ENCODE assay signal across 28 cellular contexts in the genomic region with DNA sequence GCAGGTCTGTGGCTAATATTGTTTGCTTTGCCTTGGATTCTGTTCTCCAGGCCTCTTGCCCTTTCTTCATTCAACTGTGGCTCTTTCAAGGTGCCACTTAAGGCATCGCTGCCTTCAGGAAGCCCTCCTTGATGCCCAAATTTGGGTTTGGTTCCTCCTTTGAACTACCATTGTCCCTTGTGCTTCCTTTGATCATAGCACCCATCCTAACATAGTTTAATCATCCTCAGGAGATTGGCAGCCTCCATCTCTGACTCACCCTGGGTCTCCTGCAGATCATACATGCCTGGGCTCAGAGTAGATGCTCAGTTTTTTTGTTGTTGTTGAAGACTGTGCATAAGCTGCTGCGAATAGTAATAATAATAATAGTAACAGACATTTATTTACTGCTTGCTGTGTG. TPM values are rescaled to one million over a fixed set of nuclear protein-coding genes. Genes with fewer than 3 reads are reported as not detected.
DNase-seq lines count a peak whose midpoint lies in the region; ATAC-seq, FAIRE-seq and TF ChIP-seq lines count a peak whose summit lies in the region.
"Had no signal": no experiment of that assay in that cellular context is flagged by ENCODE, and none has a peak within 500 bp of the region (broad histone marks: within the 10 kb centered on the region; RNA-seq: fewer than 3 reads in every experiment).

No MANE protein-coding gene starts in this region.

- no peak for TF ChIP-seq CTCF in GM12878 (IDR thresholded peaks at IDR 0.05 in 2 of 3, conservative IDR thresholded peaks at IDR 0.05 in 1 of 3; ENCODE audit: control insufficient read depth in 2 of 3, extremely low read depth in 1 of 3, insufficient read depth in 1 of 3, low read depth in 3 of 3, low read length in 3 of 3)
- no peak for TF ChIP-seq CTCF in keratinocyte (optimal IDR thresholded peaks at IDR 0.05 in 1 of 3, IDR thresholded peaks at IDR 0.05 in 1 of 3, conservative IDR thresholded peaks at IDR 0.05 in 1 of 3; ENCODE audit: extremely low read depth in 1 of 3, insufficient read depth in 2 of 3, low read length in 3 of 3)

- H3K9ac ChIP-seq in Karpas-422 (ENCODE audit: low read length): no peak overlapping the region
- H3K9ac ChIP-seq in GM12878 (ENCODE audit: control insufficient read depth, insufficient read depth, low read length): no peak overlapping the region
- no peak overlapping the region for H3K9ac ChIP-seq in keratinocyte (ENCODE audit: control insufficient read depth, extremely low read depth, insufficient read depth, low read length)

- H3K36me3 ChIP-seq in Karpas-422 (ENCODE audit: insufficient read depth, low read length): no peaks in the 10 kb centered on the region
- H3K36me3 ChIP-seq in GM12878 (ENCODE audit: control insufficient read depth in 2 of 2, insufficient read depth in 2 of 2, low read length in 1 of 2): no peaks in the 10 kb centered on the region
- H3K36me3 ChIP-seq in keratinocyte (ENCODE audit: control insufficient read depth in 2 of 2, extremely low read depth in 1 of 2, insufficient read depth in 2 of 2, low read length in 2 of 2): no peaks in the 10 kb centered on the region
- H3K36me3 ChIP-seq: colonic mucosa, thoracic aorta, vagina had no signal

- H3K79me2 ChIP-seq in Karpas-422 (ENCODE audit: low read length) (no peaks in the 10 kb centered on the region), GM12878 (ENCODE audit: control insufficient read depth, insufficient read depth, low read length) (no peaks in the 10 kb centered on the region), keratinocyte (ENCODE audit: control insufficient read depth, insufficient read depth, low read length) (no peaks in the 10 kb centered on the region)

- H3K9me3 ChIP-seq in Karpas-422 (ENCODE audit: low read length) (no peaks in the 10 kb centered on the region), GM12878 (replicated peaks; ENCODE audit: control insufficient read depth, insufficient read depth, low read length) (peaks cover 6% of the 10 kb centered on the region; the same call in 1 of the 3 replicates), keratinocyte (ENCODE audit: control insufficient read depth, low read depth, low read length) (no peaks in the 10 kb centered on the region)
- H3K9me3 ChIP-seq: colonic mucosa, vagina had no signal

- no peaks in the 10 kb centered on the region for H3K9me2 ChIP-seq in Karpas-422 (replicated peaks; ENCODE audit: insufficient read depth, low read length)

- H3K4me1 ChIP-seq in Karpas-422 (ENCODE audit: low read length): peaks cover 21% of the 10 kb centered on the region
- no peaks in the 10 kb centered on the region for H3K4me1 ChIP-seq in GM12878 (ENCODE audit: control insufficient read depth, insufficient read depth, low read length)
- H3K4me1 ChIP-seq in keratinocyte (ENCODE audit: control insufficient read depth, extremely low read depth, insufficient read depth, low read length): peaks cover 7% of the 10 kb centered on the region

- in situ Hi-C loops in GM12878 (cut with MboI): no loop called here

- no peak for TF ChIP-seq EP300 in GM12878 (IDR thresholded peaks at IDR 0.05; ENCODE audit: borderline replicate concordance in 1 of 2, control insufficient read depth in 1 of 2, low read depth in 2 of 2, low read length in 2 of 2)

- H3K9me1 ChIP-seq in keratinocyte (ENCODE audit: control insufficient read depth, extremely low read depth, insufficient read depth, low read length): no peaks in the 10 kb centered on the region

- SMC1A ChIA-PET in GM12878 (lab: Charles Lee; ENCODE audit: uncharacterized antibody, unreplicated experiment): no interaction called here

- no peak overlapping the region for H2AFZ ChIP-seq in Karpas-422 (ENCODE audit: low read length)
- H2AFZ ChIP-seq in GM12878 (ENCODE audit: control insufficient read depth, low read depth, low read length): no peak overlapping the region
- H2AFZ ChIP-seq in keratinocyte (ENCODE audit: control insufficient read depth, low read length): no peak overlapping the region

- no peak for TF ChIP-seq RAD21 in GM12878 (IDR thresholded peaks at IDR 0.05; ENCODE audit: insufficient read depth, low read depth, low read length)

- POLR2A ChIA-PET in GM12878 (lab: Charles Lee): no interaction called here

- CTCF ChIA-PET in GM12878 (lab: Yijun Ruan, JAX): no interaction called here

- no peak for TF ChIP-seq POLR2A in GM12878 (IDR thresholded peaks at IDR 0.05; ENCODE audit: low read depth, low read length)

- no peak for ATAC-seq in GM12878
- ATAC-seq in HG03457 (IDR thresholded peaks at IDR 0.05; ENCODE audit: unreplicated experiment): no peak
- ATAC-seq: left ventricle myocardium superior; naive thymus-derived CD8-positive, alpha-beta T cell; stimulated activated naive CD8-positive, alpha-beta T cell treated with anti-CD3 and anti-CD28 coated beads, Interleukin-15, Interleukin-2, amounts not matched to agents 100 U/mL and 50 U/mL, for 24 hours had no signal

- intact Hi-C loops in GM12878 (cut with micrococcal nuclease; ENCODE audit: unreplicated experiment): no loop called here

- dilution Hi-C loops in keratinocyte (cut with MboI; ENCODE audit: extremely low pct_ligation_motif_present, low sequenced_read_pairs): no loop called here

- FAIRE-seq in GM12878 (lab: Jason Lieb, UNC): no peak
- FAIRE-seq in keratinocyte (lab: Jason Lieb, UNC): peak; percentile 81
- FAIRE-seq: GM12892 had no signal

- H3K4me3 ChIP-seq in Karpas-422 (ENCODE audit: low read length) (no peak overlapping the region), GM12878 (no peak overlapping the region), keratinocyte (ENCODE audit: control insufficient read depth in 2 of 3, extremely low read depth in 1 of 3, insufficient read depth in 2 of 3, low read depth in 1 of 3, low read length in 3 of 3) (no peak overlapping the region)
- H3K4me3 ChIP-seq: colonic mucosa, thoracic aorta, vagina had no signal

- H3K27ac ChIP-seq in Karpas-422 (ENCODE audit: low read length): no peak overlapping the region
- H3K27ac ChIP-seq in GM12878 (ENCODE audit: control insufficient read depth, insufficient read depth): no peak overlapping the region
- no peak overlapping the region for H3K27ac ChIP-seq in keratinocyte (ENCODE audit: control insufficient read depth, insufficient read depth, low read length)
- H3K27ac ChIP-seq: colonic mucosa, thoracic aorta, vagina had no signal

- H4K20me1 ChIP-seq in Karpas-422 (ENCODE audit: insufficient read depth, low read depth, low read length) (no peaks in the 10 kb centered on the region), GM12878 (ENCODE audit: control insufficient read depth, insufficient read depth) (no peaks in the 10 kb centered on the region), keratinocyte (ENCODE audit: control insufficient read depth, extremely low read depth, insufficient read depth, low read length) (no peaks in the 10 kb centered on the region)

- peak; percentile 9 for DNase-seq in GDM1 (lab: John Stamatoyannopoulos, UW)
- peak; percentile 38 for DNase-seq in Karpas-422
- DNase-seq in GM12878 (ENCODE audit: low read depth, low spot score): no peak
- DNase-seq in keratinocyte (ENCODE audit: low read depth, low spot score): no peak
- DNase-seq in NCI-H774 (lab: John Stamatoyannopoulos, UW): no peak
- no peak for DNase-seq in SW 1271 (lab: John Stamatoyannopoulos, UW)
- DNase-seq in stimulated activated CD4-positive, alpha-beta T cell treated with anti-CD3 and anti-CD28 coated beads, Interleukin-1b, Interleukin-23, amount 100 ng/mL, for 48 hours: no peak
- DNase-seq: activated CD4-positive, alpha-beta memory T cell treated with anti-CD3 and anti-CD28 coated beads for 36 hours; activated CD8-positive, alpha-beta memory T cell treated with anti-CD3 and anti-CD28 coated beads, Interleukin-2, amount 50 U/mL, for 4 hours; activated naive CD4-positive, alpha-beta T cell treated with anti-CD3 and anti-CD28 coated beads, Interleukin-2, amount 10 ng/mL, durations not matched to agents 7 days and 5 days; amniotic stem cell; colonic mucosa; DND-41; effector memory CD4-positive, alpha-beta T cell; erythroblast; IMR-90; left ventricle myocardium superior; midbrain; naive thymus-derived CD8-positive, alpha-beta T cell; NCI-H146; occipital lobe; OCI-M1; SHP77; stimulated activated naive CD8-positive, alpha-beta T cell treated with anti-CD3 and anti-CD28 coated beads, Interleukin-15, Interleukin-2, amounts not matched to agents 100 U/mL and 50 U/mL, for 24 hours had no signal

- 2% methylated on average over 2 of the region's 2 CpGs for WGBS in GM12878 (ENCODE audit: insufficient coverage, insufficient replicate concordance, low lambda C conversion rate, missing lambda C conversion rate)

- RAD21 ChIA-PET in GM12878 (lab: Charles Lee; ENCODE audit: unreplicated experiment): no interaction called here

- BruUV-seq in GM12878 (replicated peaks; lab: Mats Ljungman, UMichigan): no TSS peak

- H3K27me3 ChIP-seq in Karpas-422 (ENCODE audit: low read length) (0 out of 2 replicates have a peak, but pooled peaks cover 3% of the 10 kb centered on the region), GM12878 (replicated peaks in 1 of 2; ENCODE audit: control insufficient read depth in 2 of 2, insufficient read depth in 2 of 2, low read length in 1 of 2) (peaks cover under 1% of the 10 kb centered on the region in 2 experiments; a peak in 3 of 4 replicates), keratinocyte (ENCODE audit: control insufficient read depth, extremely low read depth, insufficient read depth, low read length) (peaks cover 4% of the 10 kb centered on the region)
- H3K27me3 ChIP-seq: colonic mucosa, vagina had no signal

- H3K4me2 ChIP-seq in Karpas-422 (ENCODE audit: low read depth, low read length, poor library complexity, severe bottlenecking) (no peak overlapping the region), GM12878 (ENCODE audit: control insufficient read depth, insufficient read depth) (no peak overlapping the region), keratinocyte (ENCODE audit: control insufficient read depth, extremely low read depth, insufficient read depth, low read depth, low read length) (no peak overlapping the region)

RNA-seq across cellular contexts. Expression of gene ACOT11, which starts 54.4 kb away (rescaled TPM):
- not detected in 2 replicates for total RNA-seq in Karpas-422 (2014; rRNA removed; shearing (Covaris generic); ENCODE audit: low replicate concordance)
- total RNA-seq in GM12878 (2013; cell fraction: nucleolus; rRNA removed): 4.5 and 4.8 TPM in 2 replicates
- total RNA-seq in GM12878 (2014; rRNA removed): 0.33 and 0.85 TPM in 2 replicates
- 0.28 and 0.40 TPM in 2 replicates for total RNA-seq in GM12878 (2014; rRNA removed; fragmentation: Illumina TruSeq; extraction: Trizol)
- 0.72 and 0.90 TPM in 2 replicates for total RNA-seq in GM12878 (2021)
- polyA plus RNA-seq in GM12878 (2011; ENCODE audit: low read depth): 0.13 TPM
- 0.01 and 0.15 TPM in 2 replicates for polyA plus RNA-seq in GM12878 (2011; rRNA removed)
- 0.09 and 0.12 TPM in 2 replicates for polyA plus RNA-seq in GM12878 (2011; cell fraction: cytosol; rRNA removed)
- polyA plus RNA-seq in GM12878 (2011; cell fraction: nucleus; rRNA removed): 0.48 and 1.1 TPM in 2 replicates
- polyA plus RNA-seq in GM12878 (2012): 0.37 and 0.81 TPM in 2 replicates
- polyA plus RNA-seq in GM12878 (2014; fragmentation: Illumina TruSeq; extraction: Trizol): 0.06 and 0.25 TPM in 2 replicates
- under 1 TPM in 1 of 2 experiments, not detected in 1; 0.04 TPM for polyA plus RNA-seq in GM12878 (2014; fragmentation: Nextera tagmentation; extraction: Ambion mirVana)
- polyA plus RNA-seq in GM12878 (2014; rRNA removed): 0.36 and 0.50 TPM in 2 replicates
- under 1 TPM; 0.19 to 0.39 TPM for polyA plus RNA-seq in GM12878 (2016; fragmentation: Nextera tagmentation; extraction: Ambion mirVana)
- polyA minus RNA-seq in GM12878 (2011; rRNA and poly(A)+ RNA removed): 0.15 and 0.21 TPM in 2 replicates
- polyA minus RNA-seq in GM12878 (2011; cell fraction: cytosol; rRNA and poly(A)+ RNA removed): 0.31 TPM in 1 of 2 replicates, not detected in the other
- polyA minus RNA-seq in GM12878 (2011; cell fraction: nucleus; rRNA and poly(A)+ RNA removed): 0.48 and 0.57 TPM in 2 replicates
- polyA plus RNA-seq in keratinocyte: 3.4 to 4.0 TPM (median 3.9 TPM) in 3 replicates
- polyA plus RNA-seq in keratinocyte (2011; ENCODE audit: low read depth): 0.65 TPM
- polyA plus RNA-seq in keratinocyte (2011; cell fraction: cytosol; rRNA removed): 2.0 and 3.2 TPM in 2 replicates
- polyA plus RNA-seq in keratinocyte (2011; cell fraction: nucleus; rRNA removed): 7.3 and 9.5 TPM in 2 replicates
- polyA plus RNA-seq in keratinocyte (2012; ENCODE audit: low replicate concordance): 2.0 and 4.7 TPM in 2 replicates
- polyA minus RNA-seq in keratinocyte: 3.6 to 11.6 TPM (median 5.3 TPM) in 3 replicates
- 5.2 TPM for polyA minus RNA-seq in keratinocyte (2011; cell fraction: cytosol; rRNA and poly(A)+ RNA removed)
- 5.1 and 6.4 TPM in 2 replicates for polyA minus RNA-seq in keratinocyte (2011; cell fraction: nucleus; rRNA and poly(A)+ RNA removed)

Comparison
In these comparisons a context has a peak if more than half of its experiments do, and no peak if none do; other contexts are left out.
1. DNase-seq: peak in GDM1 (single experiment) and Karpas-422 (single experiment); none in GM12878 (single experiment), keratinocyte (single experiment), NCI-H774 (single experiment), SW 1271 (0 of 2) and stimulated activated CD4-positive, alpha-beta T cell treated with anti-CD3 and anti-CD28 coated beads, Interleukin-1b, Interleukin-23, amount 100 ng/mL, for 48 hours (single experiment).